Comparison of ENCODE assay signal across 11 cellular contexts in genomic region chr2:184646177-184646576, GRCh38. TPM values are rescaled to one million over a fixed set of nuclear protein-coding genes. Genes with fewer than 3 reads are reported as not detected.
DNase-seq lines count a peak whose midpoint lies in the region; ATAC-seq, FAIRE-seq and TF ChIP-seq lines count a peak whose summit lies in the region.
"Had no signal": no experiment of that assay in that cellular context is flagged by ENCODE, and none has a peak within 500 bp of the region (broad histone marks: within the 10 kb centered on the region; RNA-seq: fewer than 3 reads in every experiment).

No MANE protein-coding gene starts in this region.

- ATAC-seq in GM21360 (IDR thresholded peaks at IDR 0.05; ENCODE audit: unreplicated experiment) (peak; percentile 86), GM19328 (IDR thresholded peaks at IDR 0.05; ENCODE audit: unreplicated experiment) (no peak)
- ATAC-seq: gastrocnemius medialis had no signal

- H3K4me2 ChIP-seq in H1 (ENCODE audit: insufficient read depth in 1 of 2, low read depth in 2 of 2, low read length in 2 of 2): no peak overlapping the region

- H3K18ac ChIP-seq in H1 (ENCODE audit: extremely low read depth, low read length): no peak overlapping the region

- no peak overlapping the region for H2AK5ac ChIP-seq in H1 (ENCODE audit: low read depth, low read length)

- H3K4me1 ChIP-seq in H1 (replicated peaks in 1 of 4; ENCODE audit: control insufficient read depth in 3 of 4, insufficient read depth in 4 of 4, low read length in 3 of 4): no peaks in the 10 kb centered on the region
- H3K4me1 ChIP-seq: gastrocnemius medialis had no signal

- H4K20me1 ChIP-seq in H1 (replicated peaks in 1 of 2; ENCODE audit: control insufficient read depth in 1 of 2, insufficient read depth in 2 of 2, low read length in 2 of 2): no peaks in the 10 kb centered on the region

- POLR2A ChIA-PET in H1 (lab: Charles Lee; ENCODE audit: partially characterized antibody): no interaction called here

- 97% methylated on average over 2 of the region's 2 CpGs; no CpG with 5 or more reads in 1 of the 2 experiments for WGBS in H1 (ENCODE audit: extremely low coverage in 1 of 2, insufficient coverage in 1 of 2, insufficient read length in 1 of 2, insufficient replicate concordance in 2 of 2, low coverage in 1 of 2, low lambda C conversion rate in 2 of 2, missing lambda C conversion rate in 1 of 2), 2 experiments

- H4K91ac ChIP-seq in H1 (replicated peaks; ENCODE audit: insufficient read length, low read length): no peak overlapping the region

- H3K4me1 Mint-ChIP-seq in CD14-positive monocyte: peaks cover 5% of the 10 kb centered on the region

- intact Hi-C loops in CD14-positive monocyte (cut with micrococcal nuclease): no loop called here

- H2BK15ac ChIP-seq in H1 (ENCODE audit: low read length): no peak overlapping the region

- no peak overlapping the region for H3K23ac ChIP-seq in H1 (ENCODE audit: insufficient read length)

- no peaks in the 10 kb centered on the region for H3K9me3 ChIP-seq in H1 (ENCODE audit: insufficient read depth in 2 of 2, low read depth in 1 of 2, low read length in 1 of 2)
- H3K9me3 ChIP-seq: gastrocnemius medialis had no signal

- no peak for TF ChIP-seq POLR2A in H1 (IDR thresholded peaks at IDR 0.05; ENCODE audit: control extremely low read depth in 1 of 2, low read depth in 2 of 2, low read length in 2 of 2)

- H3K9me3 Mint-ChIP-seq in CD14-positive monocyte: peaks cover 7 to 28% (median 20%) of the 10 kb centered on the region in 7 donors

- no peak for TF ChIP-seq EP300 in H1 (IDR thresholded peaks at IDR 0.05; ENCODE audit: borderline replicate concordance in 1 of 2, low read depth in 2 of 2, low read length in 2 of 2)

- no peak overlapping the region for H4K8ac ChIP-seq in H1 (ENCODE audit: extremely low read depth, insufficient read depth, low read length)

- no peaks in the 10 kb centered on the region for H3K79me1 ChIP-seq in H1 (ENCODE audit: low read depth, low read length)

- no peak overlapping the region for H3K27ac ChIP-seq in H1 (ENCODE audit: low read depth, low read length)
- H3K27ac ChIP-seq: gastrocnemius medialis had no signal

- no peak overlapping the region for H3K14ac ChIP-seq in H1 (ENCODE audit: insufficient read length)

- no peak overlapping the region for H4K5ac ChIP-seq in H1 (ENCODE audit: insufficient read length, low read depth, low read length)

- TF ChIP-seq CTCF in H1 (IDR thresholded peaks at IDR 0.05; ENCODE audit: control extremely low read depth in 1 of 3, insufficient read depth in 1 of 3, low read depth in 1 of 3, low read length in 3 of 3) (no peak), CD14-positive monocyte (IDR thresholded peaks at IDR 0.05) (no peak)

- no peak for TF ChIP-seq RAD21 in H1 (IDR thresholded peaks at IDR 0.05 in 1 of 2, conservative IDR thresholded peaks at IDR 0.05 in 1 of 2; ENCODE audit: low read depth in 2 of 2, low read length in 2 of 2)

- H3K27me3 ChIP-seq in H1 (replicated peaks in 1 of 4; ENCODE audit: control insufficient read depth in 3 of 4, extremely low read depth in 1 of 4, insufficient read depth in 3 of 4, low read length in 3 of 4): no peaks in the 10 kb centered on the region
- H3K27me3 ChIP-seq: gastrocnemius medialis had no signal

- H3K27me3 Mint-ChIP-seq in CD14-positive monocyte (ENCODE audit: low read depth in 3 of 3): peaks cover 0 to 5% (median 0%) of the 10 kb centered on the region in 3 donors

- H3K27ac Mint-ChIP-seq in CD14-positive monocyte: peak overlapping the region in 1 of 7 donors; percentile 58
- H3K27ac Mint-ChIP-seq: activated T-helper 1 cell treated with anti-CD3 and anti-CD28 coated beads, Interleukin-12 subunit alpha, Interleukin-12 subunit beta, Interleukin-2, Interleukin-4 antibody, amounts not matched to agents 30 ng/mL and 10 ng/mL and 1 ng/mL, durations not matched to agents 14 hours and 24 hours and 36 hours had no signal

- no peak overlapping the region for H2BK20ac ChIP-seq in H1 (ENCODE audit: low read length)

- no peak overlapping the region for H2BK5ac ChIP-seq in H1 (ENCODE audit: low read depth, low read length)

- H2BK120ac ChIP-seq in H1 (replicated peaks; ENCODE audit: low read depth, low read length): no peak overlapping the region

- no peak overlapping the region for H3K9ac ChIP-seq in H1 (replicated peaks in 1 of 4; ENCODE audit: extremely low read depth in 1 of 4, low read depth in 3 of 4, low read length in 3 of 4)

- CTCF ChIA-PET in H1 (lab: Charles Lee; ENCODE audit: partially characterized antibody): interaction anchor here (0.6 to 1.5 kb wide), 2 partner anchors 18 to 38 kb away, joined by 3 read pairs; no protein-coding TSS in a partner anchor

- no peaks in the 10 kb centered on the region for H3K79me2 ChIP-seq in H1 (ENCODE audit: control insufficient read depth in 1 of 2, insufficient read depth in 2 of 2, low read length in 2 of 2)

- no peaks in the 10 kb centered on the region for H3K36me3 ChIP-seq in H1 (ENCODE audit: control insufficient read depth in 2 of 4, insufficient read depth in 4 of 4, low read length in 3 of 4)
- H3K36me3 ChIP-seq: gastrocnemius medialis had no signal

- H3K4me3 Mint-ChIP-seq in CD14-positive monocyte: no peak overlapping the region
- H3K4me3 Mint-ChIP-seq: activated T-helper 1 cell treated with anti-CD3 and anti-CD28 coated beads, Interleukin-12 subunit alpha, Interleukin-12 subunit beta, Interleukin-2, Interleukin-4 antibody, amounts not matched to agents 30 ng/mL and 10 ng/mL and 1 ng/mL, durations not matched to agents 14 hours and 24 hours and 36 hours had no signal

- no peak overlapping the region for H3K4ac ChIP-seq in H1 (replicated peaks; ENCODE audit: insufficient read length, low read depth, low read length)

- no peak for FAIRE-seq in H1 (lab: Jason Lieb, UNC)

- peaks cover 0 to 6% of the 10 kb centered on the region in 2 donors for H3K36me3 Mint-ChIP-seq in CD14-positive monocyte

- H3K56ac ChIP-seq in H1 (replicated peaks; ENCODE audit: insufficient read length, low read depth, low read length): no peak overlapping the region

- DNase-seq in HPDE6-E6E7 (ENCODE audit: extremely low spot score): peak; percentile 34
- DNase-seq in H1 (ENCODE audit: low read depth in 1 of 2, low spot score in 2 of 2): no peak
- peak; percentile 71 for DNase-seq in ureter (ENCODE audit: low spot score)
- no peak for DNase-seq in nucleus accumbens (lab: John Stamatoyannopoulos, UW)
- no peak for DNase-seq in CD14-positive monocyte (ENCODE audit: low spot score)
- DNase-seq: gastrocnemius medialis, KBM-7 had no signal

- H2BK12ac ChIP-seq in H1 (ENCODE audit: low read depth, low read length): no peak overlapping the region

- H3K4me3 ChIP-seq in H1 (ENCODE audit: extremely low read depth in 1 of 4, insufficient read depth in 2 of 4, low read depth in 3 of 4, low read length in 4 of 4): no peak overlapping the region
- H3K4me3 ChIP-seq: gastrocnemius medialis had no signal

- peak overlapping the region; percentile 87; the same call in 1 of the 2 replicates for H2AFZ ChIP-seq in H1 (ENCODE audit: low read length)

- H3K23me2 ChIP-seq in H1 (ENCODE audit: low read depth, low read length): no peaks in the 10 kb centered on the region

TF ChIP-seq in H1, 55 proteins besides CTCF, POLR2A, EP300 and RAD21:
- no peak for TF ChIP-seq TAF1 (IDR thresholded peaks at IDR 0.05; ENCODE audit: low read depth, low read length)
- TF ChIP-seq, protein P1, sequence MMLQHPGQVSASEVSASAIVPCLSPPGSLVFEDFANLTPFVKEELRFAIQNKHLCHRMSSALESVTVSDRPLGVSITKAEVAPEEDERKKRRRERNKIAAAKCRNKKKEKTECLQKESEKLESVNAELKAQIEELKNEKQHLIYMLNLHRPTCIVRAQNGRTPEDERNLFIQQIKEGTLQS (IDR thresholded peaks at IDR 0.05; ENCODE audit: insufficient read depth, low read depth, low read length): no peak
- no peak for TF ChIP-seq CREB1 (IDR thresholded peaks at IDR 0.05)
- no peak for TF ChIP-seq TEAD4 (IDR thresholded peaks at IDR 0.05; ENCODE audit: low read depth, low read length)
- TF ChIP-seq RXRA (IDR thresholded peaks at IDR 0.05; ENCODE audit: insufficient read depth, low read depth, low read length): no peak
- no peak for TF ChIP-seq E2F6 (IDR thresholded peaks at IDR 0.05)
- no peak for TF ChIP-seq YY1 (IDR thresholded peaks at IDR 0.05; ENCODE audit: low read depth, low read length)
- TF ChIP-seq GABPA (IDR thresholded peaks at IDR 0.05; ENCODE audit: borderline replicate concordance, insufficient read depth, low read length): no peak

RNA-seq across cellular contexts. Expression of gene ZNF804A, which starts 47.8 kb away (rescaled TPM):
- not detected in 2 replicates for total RNA-seq in H1 (2021; fragmentation: NEBNext Ultra II Directional; extraction: Animal tissue kit (Norgen Biotek cat#: 25700))
- 0.02 TPM in 2 replicates for polyA plus RNA-seq in H1 (2011; rRNA removed)
- polyA plus RNA-seq in H1 (2011; cell fraction: cytosol; rRNA removed): 0.01 TPM
- not detected for polyA plus RNA-seq in H1 (2011; cell fraction: nucleus; rRNA removed)
- not detected in 4 replicates for polyA plus RNA-seq in H1 (2012, experiment 1 of 2)
- not detected for polyA plus RNA-seq in H1 (2012, experiment 2 of 2)
- 0.04 TPM for polyA plus RNA-seq in H1 (2013, experiment 1 of 2)
- 0.04 TPM for polyA plus RNA-seq in H1 (2013, experiment 2 of 2)
- polyA minus RNA-seq in H1 (2011; rRNA and poly(A)+ RNA removed): not detected in 2 replicates
- not detected for polyA minus RNA-seq in H1 (2011; cell fraction: cytosol; rRNA and poly(A)+ RNA removed)
- not detected for polyA minus RNA-seq in H1 (2011; cell fraction: nucleus; rRNA and poly(A)+ RNA removed)
- 1.2 TPM for total RNA-seq in ureter
- 1 to 10 TPM; 1.8 to 3.7 TPM for polyA plus RNA-seq in CD14-positive monocyte
- total RNA-seq: activated T-helper 1 cell treated with anti-CD3 and anti-CD28 coated beads, Interleukin-12 subunit alpha, Interleukin-12 subunit beta, Interleukin-2, Interleukin-4 antibody, amounts not matched to agents 30 ng/mL and 10 ng/mL and 1 ng/mL, durations not matched to agents 14 hours and 24 hours and 36 hours; gastrocnemius medialis; osteoblast had no signal

Comparison
In these comparisons a context has a peak if more than half of its experiments do, and no peak if none do; other contexts are left out.
1. DNase-seq: peak in HPDE6-E6E7 (single experiment) and ureter (single experiment); none in H1 (0 of 2), nucleus accumbens (0 of 56) and CD14-positive monocyte (single experiment).